Comparison of ENCODE assay signal across 8 cellular contexts in genomic region chr14:39368261-39368959, GRCh38.
DNase-seq lines count a peak whose midpoint lies in the region; ATAC-seq, FAIRE-seq and TF ChIP-seq lines count a peak whose summit lies in the region.

No MANE protein-coding gene starts in this region.

- peak; percentile 21 for DNase-seq in activated T-cell treated with anti-CD3 and anti-CD28 coated beads, Interleukin-2, amount 50 U/mL, for 1 hour
- DNase-seq in activated T-cell treated with anti-CD3 and anti-CD28 coated beads for 4 hours, result no peak
- peak; percentile 26 for DNase-seq in LoVo (ENCODE audit: low spot score)
- peak; percentile 69 to 71 for DNase-seq in SHP77 (lab: John Stamatoyannopoulos, UW)
- DNase-seq in H1 (ENCODE audit: low read depth in 1 of 2, low spot score in 2 of 2), result peak; percentile 47 to 63
- no peak for DNase-seq in memory B cell (ENCODE audit: low spot score in 2 of 2)

- FAIRE-seq in H1 (lab: Jason Lieb, UNC), result peak; percentile 87

- no peaks in the 10 kb centered on the region for H4K20me1 ChIP-seq in H1 (replicated peaks in 1 of 2; ENCODE audit: control insufficient read depth in 1 of 2, insufficient read depth in 2 of 2, low read length in 2 of 2)

- no peaks in the 10 kb centered on the region for H3K9me3 ChIP-seq in H1 (ENCODE audit: insufficient read depth in 2 of 2, low read depth in 1 of 2, low read length in 1 of 2)

- H4K91ac ChIP-seq in H1 (replicated peaks; ENCODE audit: insufficient read length, low read length), result no peak overlapping the region

- no peaks in the 10 kb centered on the region for H3K23me2 ChIP-seq in H1 (ENCODE audit: low read depth, low read length)

- H3K4me3 ChIP-seq in H1 (ENCODE audit: extremely low read depth in 1 of 4, insufficient read depth in 2 of 4, low read depth in 3 of 4, low read length in 4 of 4), result no peak overlapping the region

- H4K5ac ChIP-seq in H1 (ENCODE audit: insufficient read length, low read depth, low read length), result no peak overlapping the region

- H3K4me1 ChIP-seq in H1 (replicated peaks in 1 of 4; ENCODE audit: control insufficient read depth in 3 of 4, insufficient read depth in 4 of 4, low read length in 3 of 4), result peaks cover 8 to 10% (median 9%) of the 10 kb centered on the region in 4 experiments

- no peaks in the 10 kb centered on the region for H3K27me3 ChIP-seq in H1 (replicated peaks in 1 of 4; ENCODE audit: control insufficient read depth in 3 of 4, extremely low read depth in 1 of 4, insufficient read depth in 3 of 4, low read length in 3 of 4)

- peaks cover 35% of the 10 kb centered on the region for H3K36me3 Mint-ChIP-seq in memory B cell

- H3K79me1 ChIP-seq in H1 (ENCODE audit: low read depth, low read length), result no peaks in the 10 kb centered on the region

- no peak overlapping the region for H3K4me2 ChIP-seq in H1 (ENCODE audit: insufficient read depth in 1 of 2, low read depth in 2 of 2, low read length in 2 of 2)

- WGBS in H1 (ENCODE audit: extremely low coverage in 1 of 2, insufficient coverage in 1 of 2, insufficient read length in 1 of 2, insufficient replicate concordance in 2 of 2, low coverage in 1 of 2, low lambda C conversion rate in 2 of 2, missing lambda C conversion rate in 1 of 2), 2 experiments, result 38% methylated on average over 4 of the region's 4 CpGs; no CpG with 5 or more reads in 1 of the 2 experiments

- H3K27ac ChIP-seq in H1 (ENCODE audit: low read depth, low read length), result no peak overlapping the region

- H3K56ac ChIP-seq in H1 (replicated peaks; ENCODE audit: insufficient read length, low read depth, low read length), result no peak overlapping the region

- no peak overlapping the region for H2BK15ac ChIP-seq in H1 (ENCODE audit: low read length)

- H2BK5ac ChIP-seq in H1 (ENCODE audit: low read depth, low read length), result no peak overlapping the region

- no peaks in the 10 kb centered on the region for H3K4me1 Mint-ChIP-seq in memory B cell

- no peaks in the 10 kb centered on the region for H3K79me2 ChIP-seq in H1 (ENCODE audit: control insufficient read depth in 1 of 2, insufficient read depth in 2 of 2, low read length in 2 of 2)

- H3K14ac ChIP-seq in H1 (ENCODE audit: insufficient read length), result no peak overlapping the region

- ATAC-seq in memory B cell (ENCODE audit: low read depth) (no peak), HG03442 (IDR thresholded peaks at IDR 0.05; ENCODE audit: unreplicated experiment) (no peak), GM19035 (IDR thresholded peaks at IDR 0.05; ENCODE audit: unreplicated experiment) (no peak)

- H2BK20ac ChIP-seq in H1 (ENCODE audit: low read length), result no peak overlapping the region

- no peaks in the 10 kb centered on the region for H3K36me3 ChIP-seq in H1 (ENCODE audit: control insufficient read depth in 2 of 4, insufficient read depth in 4 of 4, low read length in 3 of 4)

- no peak overlapping the region for H4K8ac ChIP-seq in H1 (ENCODE audit: extremely low read depth, insufficient read depth, low read length)

- CTCF ChIA-PET in H1 (lab: Charles Lee; ENCODE audit: partially characterized antibody), result interaction anchor here (0.6 to 2.5 kb wide), 8 partner anchors 46 to 220 kb away, joined by 3 to 12 read pairs (median 4); no protein-coding TSS in a partner anchor

- peaks cover 13% of the 10 kb centered on the region for H3K9me3 Mint-ChIP-seq in memory B cell

- H3K27me3 Mint-ChIP-seq in memory B cell, result no peaks in the 10 kb centered on the region

- H3K4ac ChIP-seq in H1 (replicated peaks; ENCODE audit: insufficient read length, low read depth, low read length), result no peak overlapping the region

- no peak overlapping the region for H2BK120ac ChIP-seq in H1 (replicated peaks; ENCODE audit: low read depth, low read length)

- no peak overlapping the region for H2AFZ ChIP-seq in H1 (ENCODE audit: low read length)

- no peak overlapping the region for H3K9ac ChIP-seq in H1 (replicated peaks in 1 of 4; ENCODE audit: extremely low read depth in 1 of 4, low read depth in 3 of 4, low read length in 3 of 4)

- H3K18ac ChIP-seq in H1 (ENCODE audit: extremely low read depth, low read length), result no peak overlapping the region

- POLR2A ChIA-PET in H1 (lab: Charles Lee; ENCODE audit: partially characterized antibody), result interaction anchor here (0.6 to 1.0 kb wide), 4 partner anchors 180 to 264 kb away, joined by 3 to 7 read pairs (median 3); partner anchors contain the start of gene GEMIN2

- no peak for TF ChIP-seq POLR2A in H1 (IDR thresholded peaks at IDR 0.05; ENCODE audit: control extremely low read depth in 1 of 2, low read depth in 2 of 2, low read length in 2 of 2)

- TF ChIP-seq CTCF in H1 (IDR thresholded peaks at IDR 0.05; ENCODE audit: control extremely low read depth in 1 of 3, insufficient read depth in 1 of 3, low read depth in 1 of 3, low read length in 3 of 3), result peak in 2 of 3 experiments; percentile 58 to 65; a peak in 3 of 4 replicates

- H2AK5ac ChIP-seq in H1 (ENCODE audit: low read depth, low read length), result no peak overlapping the region

- H3K4me3 Mint-ChIP-seq in memory B cell, result no peak overlapping the region

- H3K27ac Mint-ChIP-seq in memory B cell, result peak overlapping the region; percentile 7

- no peak for TF ChIP-seq EP300 in H1 (IDR thresholded peaks at IDR 0.05; ENCODE audit: borderline replicate concordance in 1 of 2, low read depth in 2 of 2, low read length in 2 of 2)

- no peak overlapping the region for H3K23ac ChIP-seq in H1 (ENCODE audit: insufficient read length)

- TF ChIP-seq RAD21 in H1 (IDR thresholded peaks at IDR 0.05 in 1 of 2, conservative IDR thresholded peaks at IDR 0.05 in 1 of 2; ENCODE audit: low read depth in 2 of 2, low read length in 2 of 2), result peak; percentile 91 to 94

- no peak overlapping the region for H2BK12ac ChIP-seq in H1 (ENCODE audit: low read depth, low read length)

TF ChIP-seq in H1, 55 proteins besides CTCF, POLR2A, EP300 and RAD21:
- TF ChIP-seq TAF1 (IDR thresholded peaks at IDR 0.05; ENCODE audit: low read depth, low read length), result no peak
- TF ChIP-seq TEAD4 (IDR thresholded peaks at IDR 0.05; ENCODE audit: low read depth, low read length), result 0 out of 2 replicates have a peak, but pooled peaks have one; percentile 9
- TF ChIP-seq TAF7 (optimal IDR thresholded peaks at IDR 0.05; ENCODE audit: borderline replicate concordance, low read depth, low read length), result no peak
- TF ChIP-seq SP1 (IDR thresholded peaks at IDR 0.05; ENCODE audit: low read depth, low read length), result 0 out of 2 replicates have a peak, but pooled peaks have one; percentile 26
- TF ChIP-seq E2F6 (IDR thresholded peaks at IDR 0.05), result no peak

Comparison
In these comparisons a context has a peak if more than half of its experiments do, and no peak if none do; other contexts are left out.
1. DNase-seq: peak in activated T-cell treated with anti-CD3 and anti-CD28 coated beads, Interleukin-2, amount 50 U/mL, for 1 hour (single experiment), LoVo (single experiment), SHP77 (2 of 2) and H1 (2 of 2); none in activated T-cell treated with anti-CD3 and anti-CD28 coated beads for 4 hours (single experiment) and memory B cell (0 of 2).